Comparison of ENCODE assay signal across 8 cellular contexts in the genomic region with DNA sequence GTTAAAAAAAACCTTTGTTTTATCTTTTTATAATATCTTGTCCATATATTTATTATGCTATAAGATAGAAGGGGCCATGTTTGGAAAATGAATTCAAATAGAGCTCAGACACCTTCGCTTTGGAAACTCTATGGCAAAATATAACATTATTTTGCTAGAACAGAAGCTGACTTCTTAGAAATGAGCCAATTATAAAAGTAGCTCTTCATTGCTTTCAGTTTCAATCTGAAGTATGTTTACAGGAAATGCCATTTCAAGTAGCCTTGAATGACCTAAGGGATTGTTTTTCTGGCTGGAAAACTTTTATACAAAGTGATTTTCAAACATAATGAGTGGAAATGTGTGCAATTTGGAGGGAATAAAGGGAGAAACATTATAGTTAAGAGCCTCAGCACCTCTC. TPM values are rescaled to one million over a fixed set of nuclear protein-coding genes. Genes with fewer than 3 reads are reported as not detected.
DNase-seq lines count a peak whose midpoint lies in the region; ATAC-seq and TF ChIP-seq lines count a peak whose summit lies in the region.

No MANE protein-coding gene starts in this region.

- H3K4me1 ChIP-seq in mucosa of descending colon (ENCODE audit: low read depth) (no peaks in the 10 kb centered on the region), body of pancreas (no peaks in the 10 kb centered on the region)

- no peaks in the 10 kb centered on the region for H3K27me3 ChIP-seq in body of pancreas

- peak overlapping the region; percentile 90 for H3K27ac Mint-ChIP-seq in activated naive CD8-positive, alpha-beta T cell treated with anti-CD3 and anti-CD28 coated beads, Interleukin-2, amount 10 ng/mL, durations not matched to agents 7 days and 5 days

- ATAC-seq in Right ventricle myocardium superior (ENCODE audit: poor library complexity) (peak; percentile 59), Right ventricle myocardium inferior (no peak), HG03108 (IDR thresholded peaks at IDR 0.05; ENCODE audit: unreplicated experiment) (peak; percentile 88), mucosa of descending colon (peak; percentile 81), body of pancreas (no peak)
- peak; percentile 75 for ATAC-seq in activated naive CD8-positive, alpha-beta T cell treated with anti-CD3 and anti-CD28 coated beads, Interleukin-2, amount 10 ng/mL, durations not matched to agents 7 days and 5 days (ENCODE audit: low read depth)

- POLR2A ChIA-PET in activated naive CD8-positive, alpha-beta T cell treated with anti-CD3 and anti-CD28 coated beads, Interleukin-2, amount 10 ng/mL, durations not matched to agents 7 days and 5 days (lab: Charles Lee): interaction anchor here (0.9 to 4.1 kb wide), 16 partner anchors 8 to 184 kb away, joined by 3 to 31 read pairs (median 5); partner anchors contain the start of genes GBP2 and GBP5

- TF ChIP-seq CTCF in mucosa of descending colon (IDR thresholded peaks at IDR 0.05): no peak
- TF ChIP-seq CTCF in body of pancreas (IDR thresholded peaks at IDR 0.05): no peak

- WGBS in body of pancreas, 2 donors: 46 to 72% methylated on average over 1 of the region's 1 CpG

- H3K4me1 Mint-ChIP-seq in activated naive CD8-positive, alpha-beta T cell treated with anti-CD3 and anti-CD28 coated beads, Interleukin-2, amount 10 ng/mL, durations not matched to agents 7 days and 5 days: peaks cover 39% of the 10 kb centered on the region

- H3K9me3 Mint-ChIP-seq in activated naive CD8-positive, alpha-beta T cell treated with anti-CD3 and anti-CD28 coated beads, Interleukin-2, amount 10 ng/mL, durations not matched to agents 7 days and 5 days: peaks cover 16% of the 10 kb centered on the region

- peak overlapping the region in 1 of 4 donors; percentile 32 for H3K27ac ChIP-seq in body of pancreas

- peak overlapping the region; percentile 60 for H3K4me3 Mint-ChIP-seq in activated naive CD8-positive, alpha-beta T cell treated with anti-CD3 and anti-CD28 coated beads, Interleukin-2, amount 10 ng/mL, durations not matched to agents 7 days and 5 days

- H3K9me3 ChIP-seq in mucosa of descending colon (peaks cover 1% of the 10 kb centered on the region), body of pancreas (no peaks in the 10 kb centered on the region)

- H3K36me3 Mint-ChIP-seq in activated naive CD8-positive, alpha-beta T cell treated with anti-CD3 and anti-CD28 coated beads, Interleukin-2, amount 10 ng/mL, durations not matched to agents 7 days and 5 days: peaks cover 46% of the 10 kb centered on the region

- H3K4me3 ChIP-seq in mucosa of descending colon (no peak overlapping the region), body of pancreas (no peak overlapping the region)

- H3K27me3 Mint-ChIP-seq in activated naive CD8-positive, alpha-beta T cell treated with anti-CD3 and anti-CD28 coated beads, Interleukin-2, amount 10 ng/mL, durations not matched to agents 7 days and 5 days: no peaks in the 10 kb centered on the region

- DNase-seq in Right ventricle myocardium superior (no peak), Right ventricle myocardium inferior (ENCODE audit: missing footprints) (no peak), mucosa of descending colon (no peak), body of pancreas (no peak), Ammon's horn (ENCODE audit: low spot score) (no peak)
- DNase-seq in activated naive CD8-positive, alpha-beta T cell treated with anti-CD3 and anti-CD28 coated beads, Interleukin-2, amount 10 ng/mL, durations not matched to agents 7 days and 5 days: no peak
- DNase-seq in stimulated activated CD4-positive, alpha-beta T cell treated with anti-CD3 and anti-CD28 coated beads, Interleukin-2, amount 100 ng/mL, for 48 hours: no peak

- no peak for TF ChIP-seq POLR2A in body of pancreas (IDR thresholded peaks at IDR 0.05)

- intact Hi-C loops in Right ventricle myocardium superior (cut with DNase I) (no loop called here), Right ventricle myocardium inferior (cut with DNase I) (loop anchor here (5.0 kb wide), 2 partner anchors 47 to 48 kb away; no protein-coding TSS in a partner anchor), mucosa of descending colon (cut with DNase I, micrococcal nuclease) (no loop called here), body of pancreas (cut with DNase I) (no loop called here)

- no peaks in the 10 kb centered on the region for H3K36me3 ChIP-seq in mucosa of descending colon (ENCODE audit: low read depth)
- no peaks in the 10 kb centered on the region for H3K36me3 ChIP-seq in body of pancreas (replicated peaks in 1 of 2; ENCODE audit: insufficient read depth in 1 of 2, low read depth in 2 of 2)

RNA-seq across cellular contexts. Expression of gene GBP5, which starts 37.8 kb away (rescaled TPM):
- 1.7 TPM for total RNA-seq in Right ventricle myocardium superior
- total RNA-seq in Right ventricle myocardium inferior: 0.68 TPM
- 100 to 1,000 TPM; 228 to 231 TPM for total RNA-seq in activated naive CD8-positive, alpha-beta T cell treated with anti-CD3 and anti-CD28 coated beads, Interleukin-2, amount 10 ng/mL, durations not matched to agents 7 days and 5 days
- total RNA-seq in mucosa of descending colon: 1 to 10 TPM; 2.1 to 7.3 (median 3.3) TPM
- total RNA-seq in body of pancreas: 1 to 10 TPM; 1.6 TPM

RNA-seq across cellular contexts. Expression of gene GBP6, which starts 53.4 kb away (rescaled TPM):
- total RNA-seq in Right ventricle myocardium superior: 0.13 TPM
- total RNA-seq in Right ventricle myocardium inferior: 0.14 TPM
- under 1 TPM; 0.23 to 0.47 TPM for total RNA-seq in activated naive CD8-positive, alpha-beta T cell treated with anti-CD3 and anti-CD28 coated beads, Interleukin-2, amount 10 ng/mL, durations not matched to agents 7 days and 5 days
- under 1 TPM in 1 of 3 donors, not detected in 2; 0.09 TPM for total RNA-seq in mucosa of descending colon
- not detected for total RNA-seq in body of pancreas

Comparison
In these comparisons a context has a peak if more than half of its experiments do, and no peak if none do; other contexts are left out.
1. ATAC-seq: peak in Right ventricle myocardium superior (single experiment), HG03108 (single experiment), activated naive CD8-positive, alpha-beta T cell treated with anti-CD3 and anti-CD28 coated beads, Interleukin-2, amount 10 ng/mL, durations not matched to agents 7 days and 5 days (single experiment) and mucosa of descending colon (single experiment); none in Right ventricle myocardium inferior (single experiment) and body of pancreas (single experiment).
2. RNA of gene GBP5, which starts 37.8 kb away (total RNA-seq): 228 to 231 TPM in activated naive CD8-positive, alpha-beta T cell treated with anti-CD3 and anti-CD28 coated beads, Interleukin-2, amount 10 ng/mL, durations not matched to agents 7 days and 5 days; 2.1 to 7.3 TPM in mucosa of descending colon, 1.7 TPM in Right ventricle myocardium superior (single experiment), 1.6 TPM in body of pancreas and 0.68 TPM in Right ventricle myocardium inferior (single experiment); every median in the first group is over 10 times any median in the second.